1 cellular context compared by ENCODE assay signal in the genomic region with DNA sequence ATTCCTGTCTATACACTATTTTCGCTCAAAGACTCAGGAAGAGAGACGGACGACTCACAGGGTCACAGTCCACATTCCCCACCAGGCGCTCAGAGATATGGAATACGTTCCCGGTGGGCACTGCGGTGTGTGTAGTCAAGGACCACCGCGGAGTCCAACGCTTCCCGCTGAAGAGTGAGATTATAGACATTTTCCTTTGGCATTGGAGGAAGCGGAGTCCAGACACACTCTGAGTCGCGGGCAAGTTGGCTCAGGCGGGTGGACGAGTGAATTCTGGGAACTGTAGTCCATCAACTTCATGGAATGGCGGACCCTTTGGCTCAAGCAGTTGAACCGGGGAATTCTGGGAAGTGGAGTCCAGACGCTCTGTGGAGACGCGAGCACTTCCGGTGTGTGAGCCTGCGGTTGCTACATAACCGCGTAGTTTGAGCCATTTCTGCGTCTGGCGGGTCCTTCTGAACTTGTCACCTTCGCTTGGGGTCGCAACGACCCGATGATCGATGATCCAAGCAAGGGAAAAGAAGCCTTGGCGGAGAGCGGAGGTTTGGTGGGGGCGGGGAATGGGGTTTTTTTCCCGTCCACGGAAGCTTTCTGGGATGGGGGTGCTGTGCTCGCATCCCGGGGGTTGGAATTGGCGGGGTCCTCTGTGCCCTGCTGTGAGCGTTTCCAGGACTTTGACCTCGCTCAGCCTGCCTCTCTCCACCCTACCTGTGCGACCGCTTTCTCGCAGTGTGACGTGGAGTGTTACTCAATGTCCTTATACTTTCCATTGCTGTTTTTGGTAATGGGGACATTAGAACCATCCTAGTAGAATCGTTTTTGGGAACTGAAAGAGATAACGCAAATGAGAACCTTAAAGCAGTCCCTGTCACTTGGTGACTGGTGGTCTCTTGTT.
TF ChIP-seq lines count a peak whose summit lies in the region.

A gene (plus strand): TSS at position 392 of the 895 bp plus-strand sequence. CDS start 4,122 bp downstream, outside the sequence.

TF ChIP-seq in K562, 482 proteins besides CTCF, POLR2A, EP300 and RAD21 (continued from another document and continues in another):
- TF ChIP-seq RCOR1 (IDR thresholded peaks at IDR 0.05; ENCODE audit: borderline replicate concordance in 1 of 2, low read depth in 2 of 2, low read length in 2 of 2) (0 out of 4 replicates have a peak, but pooled peaks of 1 of the 2 experiments have one; percentile 24), ZSCAN32 (CRISPR knock-in tag; IDR thresholded peaks at IDR 0.05) (no peak), SAP30 (IDR thresholded peaks at IDR 0.05; ENCODE audit: borderline replicate concordance, insufficient read depth, low read depth, low read length, poor library complexity, severe bottlenecking) (no peak), NEUROD1 (IDR thresholded peaks at IDR 0.05; ENCODE audit: borderline replicate concordance, low read depth, low read length, partially characterized antibody) (no peak), PHF8 (IDR thresholded peaks at IDR 0.05; ENCODE audit: borderline replicate concordance, low read length) (peak; percentile 69; the same call in 1 of the 2 replicates), SIX5 (IDR thresholded peaks at IDR 0.05; ENCODE audit: borderline replicate concordance in 1 of 2, insufficient read depth in 1 of 2, low read depth in 1 of 2, low read length in 2 of 2) (peak; percentile 90 to 93), CBFA2T2 (conservative IDR thresholded peaks at IDR 0.05) (no peak), ARHGAP35 (IDR thresholded peaks at IDR 0.05; ENCODE audit: partially characterized antibody) (no peak), RBM34 (IDR thresholded peaks at IDR 0.05; ENCODE audit: borderline replicate concordance, insufficient read depth, low read length) (no peak), MCM2 (IDR thresholded peaks at IDR 0.05; ENCODE audit: low read depth) (no peak), PTBP1 (IDR thresholded peaks at IDR 0.05; ENCODE audit: low read depth, low read length) (no peak), TSC22D4 (tag; IDR thresholded peaks at IDR 0.05) (no peak), ZNF445 (CRISPR knock-in tag; IDR thresholded peaks at IDR 0.05; ENCODE audit: low read depth) (no peak), HDAC2 (IDR thresholded peaks at IDR 0.05) (no peak), EHMT2 (IDR thresholded peaks at IDR 0.05) (peak; percentile 42; the same call in 1 of the 2 replicates), SRSF3 (IDR thresholded peaks at IDR 0.05; ENCODE audit: insufficient read depth, low read length) (no peak), HSF4 (CRISPR knock-in tag; IDR thresholded peaks at IDR 0.05; ENCODE audit: borderline replicate concordance) (no peak), ZNF695 (CRISPR knock-in tag; IDR thresholded peaks at IDR 0.05) (no peak), POLR3G (IDR thresholded peaks at IDR 0.05; ENCODE audit: extremely low read depth, insufficient read length, insufficient replicate concordance) (no peak), FOXM1 (IDR thresholded peaks at IDR 0.05; ENCODE audit: low read depth) (no peak), FOXM1 (CRISPR knock-in tag; IDR thresholded peaks at IDR 0.05; ENCODE audit: low read depth) (no peak), NONO (IDR thresholded peaks at IDR 0.05; ENCODE audit: low read depth in 2 of 2, low read length in 1 of 2) (no peak), TOE1 (IDR thresholded peaks at IDR 0.05; ENCODE audit: borderline replicate concordance) (no peak), TOE1 (CRISPR knock-in tag; IDR thresholded peaks at IDR 0.05; ENCODE audit: borderline replicate concordance, low read depth) (no peak), BRF1 (IDR thresholded peaks at IDR 0.05; ENCODE audit: borderline replicate concordance, extremely low read depth, insufficient read length) (no peak), CBX2 (IDR thresholded peaks at IDR 0.05; ENCODE audit: insufficient read depth, low read length, poor library complexity, severe bottlenecking) (no peak), FOXP1 (CRISPR knock-in tag; IDR thresholded peaks at IDR 0.05) (no peak), HDAC6 (IDR thresholded peaks at IDR 0.05; ENCODE audit: low read depth, low read length) (no peak), OTX1 (CRISPR knock-in tag; IDR thresholded peaks at IDR 0.05) (no peak), CCNT2 (IDR thresholded peaks at IDR 0.05; ENCODE audit: borderline replicate concordance, extremely low read depth, insufficient read length, low read depth, low read length) (no peak), XRCC3 (IDR thresholded peaks at IDR 0.05) (no peak), MEF2D (tag; conservative IDR thresholded peaks at IDR 0.05; ENCODE audit: low read depth) (no peak; the same call in 1 of the 2 replicates), SLC30A9 (CRISPR knock-in tag; IDR thresholded peaks at IDR 0.05) (no peak), CBX1 (IDR thresholded peaks at IDR 0.05; ENCODE audit: low read depth) (no peak), TFAM (CRISPR knock-in tag; conservative IDR thresholded peaks at IDR 0.05) (no peak), ASH1L (IDR thresholded peaks at IDR 0.05; ENCODE audit: borderline replicate concordance, low read depth, partially characterized antibody) (peak; percentile 58), ZBTB8A (IDR thresholded peaks at IDR 0.05; ENCODE audit: partially characterized antibody) (no peak), MCM7 (IDR thresholded peaks at IDR 0.05) (no peak)
- TF ChIP-seq, protein P1, sequence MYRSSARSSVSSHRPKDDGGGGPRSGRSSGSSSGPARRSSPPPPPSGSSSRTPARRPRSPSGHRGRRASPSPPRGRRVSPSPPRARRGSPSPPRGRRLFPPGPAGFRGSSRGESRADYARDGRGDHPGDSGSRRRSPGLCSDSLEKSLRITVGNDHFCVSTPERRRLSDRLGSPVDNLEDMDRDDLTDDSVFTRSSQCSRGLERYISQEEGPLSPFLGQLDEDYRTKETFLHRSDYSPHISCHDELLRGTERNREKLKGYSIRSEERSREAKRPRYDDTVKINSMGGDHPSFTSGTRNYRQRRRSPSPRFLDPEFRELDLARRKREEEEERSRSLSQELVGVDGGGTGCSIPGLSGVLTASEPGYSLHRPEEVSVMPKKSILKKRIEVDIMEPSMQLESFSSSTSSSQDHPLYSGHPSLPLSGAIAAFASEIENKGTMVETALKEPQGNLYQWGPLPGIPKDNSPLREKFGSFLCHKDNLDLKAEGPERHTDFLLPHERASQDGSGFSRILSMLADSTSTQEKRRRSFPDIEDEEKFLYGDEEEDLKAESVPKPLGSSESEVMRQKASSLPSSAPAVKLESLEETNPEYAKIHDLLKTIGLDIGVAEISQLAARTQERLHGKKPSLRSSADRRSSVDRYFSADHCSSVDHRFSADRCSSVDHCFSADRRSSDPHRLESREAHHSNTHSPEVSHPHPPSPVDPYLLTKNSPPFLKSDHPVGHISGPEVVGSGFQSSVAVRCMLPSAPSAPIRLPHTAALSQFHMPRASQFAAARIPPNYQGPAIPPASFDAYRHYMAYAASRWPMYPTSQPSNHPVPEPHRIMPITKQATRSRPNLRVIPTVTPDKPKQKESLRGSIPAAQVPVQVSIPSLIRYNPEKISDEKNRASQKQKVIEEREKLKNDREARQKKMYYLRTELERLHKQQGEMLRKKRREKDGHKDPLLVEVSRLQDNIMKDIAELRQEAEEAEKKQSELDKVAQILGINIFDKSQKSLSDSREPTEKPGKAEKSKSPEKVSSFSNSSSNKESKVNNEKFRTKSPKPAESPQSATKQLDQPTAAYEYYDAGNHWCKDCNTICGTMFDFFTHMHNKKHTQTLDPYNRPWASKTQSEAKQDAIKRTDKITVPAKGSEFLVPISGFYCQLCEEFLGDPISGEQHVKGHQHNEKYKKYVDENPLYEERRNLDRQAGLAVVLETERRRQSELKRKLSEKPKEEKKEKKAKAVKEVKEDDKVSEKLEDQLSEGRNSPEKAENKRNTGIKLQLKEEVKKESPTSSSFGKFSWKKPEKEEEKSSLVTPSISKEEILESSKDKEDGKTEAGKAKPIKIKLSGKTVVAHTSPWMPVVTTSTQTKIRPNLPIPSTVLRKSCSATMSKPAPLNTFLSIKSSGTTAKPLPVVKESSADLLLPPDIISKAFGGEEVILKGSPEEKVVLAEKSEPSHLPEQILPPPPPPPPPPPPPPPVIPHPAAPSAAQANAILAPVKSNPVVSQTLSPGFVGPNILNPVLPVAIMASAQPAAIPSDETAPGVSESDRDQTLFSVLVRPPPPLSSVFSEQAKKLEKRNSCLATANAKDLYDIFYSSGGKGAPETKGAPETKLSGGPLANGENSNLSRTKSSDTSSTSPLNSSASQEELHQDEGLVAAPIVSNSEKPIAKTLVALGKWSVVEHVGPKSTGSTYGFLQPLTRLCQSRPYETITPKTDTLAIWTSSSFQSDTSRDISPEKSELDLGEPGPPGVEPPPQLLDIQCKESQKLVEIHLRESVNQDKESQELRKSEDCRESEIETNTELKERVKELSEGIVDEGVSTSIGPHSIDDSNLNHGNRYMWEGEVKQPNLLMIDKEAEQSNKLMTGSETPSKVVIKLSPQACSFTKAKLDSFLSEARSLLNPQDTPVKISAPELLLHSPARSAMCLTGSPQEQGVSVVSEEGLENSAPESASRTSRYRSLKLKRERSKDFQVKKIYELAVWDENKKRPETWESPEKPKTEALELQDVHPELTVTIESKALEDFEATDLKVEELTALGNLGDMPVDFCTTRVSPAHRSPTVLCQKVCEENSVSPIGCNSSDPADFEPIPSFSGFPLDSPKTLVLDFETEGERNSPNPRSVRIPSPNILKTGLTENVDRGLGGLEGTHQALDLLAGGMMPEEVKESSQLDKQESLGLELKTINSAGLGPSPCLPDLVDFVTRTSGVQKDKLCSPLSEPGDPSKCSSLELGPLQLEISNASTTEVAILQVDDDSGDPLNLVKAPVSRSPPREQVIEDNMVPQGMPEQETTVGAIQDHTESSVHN (IDR thresholded peaks at IDR 0.05; ENCODE audit: borderline replicate concordance in 1 of 2, low read depth in 1 of 2) = no peak
- TF ChIP-seq, protein P2, sequence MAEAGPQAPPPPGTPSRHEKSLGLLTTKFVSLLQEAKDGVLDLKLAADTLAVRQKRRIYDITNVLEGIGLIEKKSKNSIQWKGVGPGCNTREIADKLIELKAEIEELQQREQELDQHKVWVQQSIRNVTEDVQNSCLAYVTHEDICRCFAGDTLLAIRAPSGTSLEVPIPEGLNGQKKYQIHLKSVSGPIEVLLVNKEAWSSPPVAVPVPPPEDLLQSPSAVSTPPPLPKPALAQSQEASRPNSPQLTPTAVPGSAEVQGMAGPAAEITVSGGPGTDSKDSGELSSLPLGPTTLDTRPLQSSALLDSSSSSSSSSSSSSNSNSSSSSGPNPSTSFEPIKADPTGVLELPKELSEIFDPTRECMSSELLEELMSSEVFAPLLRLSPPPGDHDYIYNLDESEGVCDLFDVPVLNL (CRISPR knock-in tag; IDR thresholded peaks at IDR 0.05; ENCODE audit: low read depth) = 0 out of 2 replicates have a peak, but pooled peaks have one; percentile 18
- TF ChIP-seq, protein P3, sequence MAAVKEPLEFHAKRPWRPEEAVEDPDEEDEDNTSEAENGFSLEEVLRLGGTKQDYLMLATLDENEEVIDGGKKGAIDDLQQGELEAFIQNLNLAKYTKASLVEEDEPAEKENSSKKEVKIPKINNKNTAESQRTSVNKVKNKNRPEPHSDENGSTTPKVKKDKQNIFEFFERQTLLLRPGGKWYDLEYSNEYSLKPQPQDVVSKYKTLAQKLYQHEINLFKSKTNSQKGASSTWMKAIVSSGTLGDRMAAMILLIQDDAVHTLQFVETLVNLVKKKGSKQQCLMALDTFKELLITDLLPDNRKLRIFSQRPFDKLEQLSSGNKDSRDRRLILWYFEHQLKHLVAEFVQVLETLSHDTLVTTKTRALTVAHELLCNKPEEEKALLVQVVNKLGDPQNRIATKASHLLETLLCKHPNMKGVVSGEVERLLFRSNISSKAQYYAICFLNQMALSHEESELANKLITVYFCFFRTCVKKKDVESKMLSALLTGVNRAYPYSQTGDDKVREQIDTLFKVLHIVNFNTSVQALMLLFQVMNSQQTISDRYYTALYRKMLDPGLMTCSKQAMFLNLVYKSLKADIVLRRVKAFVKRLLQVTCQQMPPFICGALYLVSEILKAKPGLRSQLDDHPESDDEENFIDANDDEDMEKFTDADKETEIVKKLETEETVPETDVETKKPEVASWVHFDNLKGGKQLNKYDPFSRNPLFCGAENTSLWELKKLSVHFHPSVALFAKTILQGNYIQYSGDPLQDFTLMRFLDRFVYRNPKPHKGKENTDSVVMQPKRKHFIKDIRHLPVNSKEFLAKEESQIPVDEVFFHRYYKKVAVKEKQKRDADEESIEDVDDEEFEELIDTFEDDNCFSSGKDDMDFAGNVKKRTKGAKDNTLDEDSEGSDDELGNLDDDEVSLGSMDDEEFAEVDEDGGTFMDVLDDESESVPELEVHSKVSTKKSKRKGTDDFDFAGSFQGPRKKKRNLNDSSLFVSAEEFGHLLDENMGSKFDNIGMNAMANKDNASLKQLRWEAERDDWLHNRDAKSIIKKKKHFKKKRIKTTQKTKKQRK (IDR thresholded peaks at IDR 0.05; ENCODE audit: borderline replicate concordance, low read depth, low read length) = no peak
- TF ChIP-seq, protein P4, sequence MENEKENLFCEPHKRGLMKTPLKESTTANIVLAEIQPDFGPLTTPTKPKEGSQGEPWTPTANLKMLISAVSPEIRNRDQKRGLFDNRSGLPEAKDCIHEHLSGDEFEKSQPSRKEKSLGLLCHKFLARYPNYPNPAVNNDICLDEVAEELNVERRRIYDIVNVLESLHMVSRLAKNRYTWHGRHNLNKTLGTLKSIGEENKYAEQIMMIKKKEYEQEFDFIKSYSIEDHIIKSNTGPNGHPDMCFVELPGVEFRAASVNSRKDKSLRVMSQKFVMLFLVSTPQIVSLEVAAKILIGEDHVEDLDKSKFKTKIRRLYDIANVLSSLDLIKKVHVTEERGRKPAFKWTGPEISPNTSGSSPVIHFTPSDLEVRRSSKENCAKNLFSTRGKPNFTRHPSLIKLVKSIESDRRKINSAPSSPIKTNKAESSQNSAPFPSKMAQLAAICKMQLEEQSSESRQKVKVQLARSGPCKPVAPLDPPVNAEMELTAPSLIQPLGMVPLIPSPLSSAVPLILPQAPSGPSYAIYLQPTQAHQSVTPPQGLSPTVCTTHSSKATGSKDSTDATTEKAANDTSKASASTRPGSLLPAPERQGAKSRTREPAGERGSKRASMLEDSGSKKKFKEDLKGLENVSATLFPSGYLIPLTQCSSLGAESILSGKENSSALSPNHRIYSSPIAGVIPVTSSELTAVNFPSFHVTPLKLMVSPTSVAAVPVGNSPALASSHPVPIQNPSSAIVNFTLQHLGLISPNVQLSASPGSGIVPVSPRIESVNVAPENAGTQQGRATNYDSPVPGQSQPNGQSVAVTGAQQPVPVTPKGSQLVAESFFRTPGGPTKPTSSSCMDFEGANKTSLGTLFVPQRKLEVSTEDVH (IDR thresholded peaks at IDR 0.05; ENCODE audit: low read depth, partially characterized antibody) = no peak
- TF ChIP-seq, protein P5, sequence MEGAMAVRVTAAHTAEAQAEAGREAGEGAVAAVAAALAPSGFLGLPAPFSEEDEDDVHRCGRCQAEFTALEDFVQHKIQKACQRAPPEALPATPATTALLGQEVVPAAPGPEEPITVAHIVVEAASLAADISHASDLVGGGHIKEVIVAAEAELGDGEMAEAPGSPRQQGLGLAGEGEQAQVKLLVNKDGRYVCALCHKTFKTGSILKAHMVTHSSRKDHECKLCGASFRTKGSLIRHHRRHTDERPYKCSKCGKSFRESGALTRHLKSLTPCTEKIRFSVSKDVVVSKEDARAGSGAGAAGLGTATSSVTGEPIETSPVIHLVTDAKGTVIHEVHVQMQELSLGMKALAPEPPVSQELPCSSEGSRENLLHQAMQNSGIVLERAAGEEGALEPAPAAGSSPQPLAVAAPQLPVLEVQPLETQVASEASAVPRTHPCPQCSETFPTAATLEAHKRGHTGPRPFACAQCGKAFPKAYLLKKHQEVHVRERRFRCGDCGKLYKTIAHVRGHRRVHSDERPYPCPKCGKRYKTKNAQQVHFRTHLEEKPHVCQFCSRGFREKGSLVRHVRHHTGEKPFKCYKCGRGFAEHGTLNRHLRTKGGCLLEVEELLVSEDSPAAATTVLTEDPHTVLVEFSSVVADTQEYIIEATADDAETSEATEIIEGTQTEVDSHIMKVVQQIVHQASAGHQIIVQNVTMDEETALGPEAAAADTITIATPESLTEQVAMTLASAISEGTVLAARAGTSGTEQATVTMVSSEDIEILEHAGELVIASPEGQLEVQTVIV (CRISPR knock-in tag; IDR thresholded peaks at IDR 0.05; ENCODE audit: borderline replicate concordance) = no peak
